6 cellular contexts compared by ENCODE assay signal in the genomic region with DNA sequence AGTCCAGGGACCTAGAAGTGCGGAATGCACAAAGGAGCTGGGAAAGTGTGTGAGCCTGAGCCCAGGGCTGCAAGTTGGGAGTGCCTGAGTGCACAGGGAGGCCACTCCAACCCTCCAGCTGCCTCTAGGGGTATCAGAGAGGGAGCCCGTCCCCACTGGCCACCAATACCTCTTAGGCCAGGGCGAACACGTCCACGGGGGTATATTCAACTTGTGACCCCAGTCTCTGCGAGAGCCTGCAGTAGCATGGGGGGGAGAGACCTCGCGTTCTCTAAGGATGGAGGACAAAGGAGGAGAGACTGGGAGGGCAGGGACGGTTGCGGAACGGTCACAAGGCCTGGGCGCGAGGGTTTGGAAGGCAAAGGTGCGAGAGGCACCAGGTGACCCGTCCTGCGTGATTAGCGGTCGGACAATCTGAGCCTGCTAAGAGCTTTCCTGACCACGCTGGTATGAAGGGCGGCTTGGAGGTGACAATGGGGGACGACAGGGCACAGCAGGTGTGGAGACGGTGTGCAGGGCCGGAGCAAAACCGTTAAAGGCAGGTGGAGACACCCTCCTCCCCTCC. TPM values are rescaled to one million over a fixed set of nuclear protein-coding genes. Genes with fewer than 3 reads are reported as not detected.
DNase-seq lines count a peak whose midpoint lies in the region; ATAC-seq and TF ChIP-seq lines count a peak whose summit lies in the region.

No MANE protein-coding gene starts in this region.

- H3K79me2 ChIP-seq in Loucy (ENCODE audit: insufficient read depth, low read length): peaks cover 51% of the 10 kb centered on the region
- peaks cover 17% of the 10 kb centered on the region for H3K79me2 ChIP-seq in neural cell (replicated peaks; ENCODE audit: insufficient read depth, low read length)

- H3K9me2 ChIP-seq in Loucy (replicated peaks; ENCODE audit: low read depth, low read length) (no peaks in the 10 kb centered on the region), neural cell (ENCODE audit: insufficient read depth, low read length) (no peaks in the 10 kb centered on the region)

- H3K27me3 ChIP-seq in Loucy (ENCODE audit: insufficient read depth, low read length, poor library complexity, severe bottlenecking) (no peaks in the 10 kb centered on the region), breast epithelium (no peaks in the 10 kb centered on the region), neural cell (ENCODE audit: insufficient read depth, low read depth, low read length) (no peaks in the 10 kb centered on the region)

- H3K36me3 ChIP-seq in Loucy (ENCODE audit: insufficient read depth, low read length) (peaks cover 4% of the 10 kb centered on the region; the same call in 1 of the 2 replicates), breast epithelium (no peaks in the 10 kb centered on the region), neural cell (ENCODE audit: insufficient read depth, low read length) (no peaks in the 10 kb centered on the region)

- H4K20me1 ChIP-seq in Loucy (ENCODE audit: insufficient read depth, low read length, poor library complexity, severe bottlenecking) (peaks cover 8% of the 10 kb centered on the region), neural cell (ENCODE audit: insufficient read depth) (no peaks in the 10 kb centered on the region)

- TF ChIP-seq POLR2A in breast epithelium (IDR thresholded peaks at IDR 0.05): no peak

- H3K9me3 ChIP-seq in Loucy (ENCODE audit: insufficient read depth, low read depth, low read length) (no peaks in the 10 kb centered on the region), breast epithelium (no peaks in the 10 kb centered on the region), neural cell (ENCODE audit: low read length) (no peaks in the 10 kb centered on the region)

- no peaks in the 10 kb centered on the region for H3F3A ChIP-seq in Loucy (ENCODE audit: low read depth)
- no peaks in the 10 kb centered on the region for H3F3A ChIP-seq in neural cell (ENCODE audit: insufficient read depth, low read length, poor library complexity, severe bottlenecking)

- no peak for TF ChIP-seq RAD21 in neural cell (conservative IDR thresholded peaks at IDR 0.05)

- H3K9ac ChIP-seq in Loucy (ENCODE audit: low read depth, low read length, poor library complexity, severe bottlenecking): peak overlapping the region; percentile 83
- H3K9ac ChIP-seq in neural cell (ENCODE audit: low read length): peak overlapping the region; percentile 84

- peak overlapping the region; percentile 92 for H3K4me3 ChIP-seq in Loucy (ENCODE audit: low read length, poor library complexity, severe bottlenecking)
- H3K4me3 ChIP-seq in breast epithelium: peak overlapping the region; percentile 57 to 74 (median 62)
- peak overlapping the region; percentile 83 for H3K4me3 ChIP-seq in neural cell (ENCODE audit: low read length)

- intact Hi-C loops in breast epithelium (cut with DNase I; ENCODE audit: low total_unique reads): no loop called here

- TF ChIP-seq CTCF in Loucy (conservative IDR thresholded peaks at IDR 0.05; ENCODE audit: low read length) (no peak), breast epithelium (IDR thresholded peaks at IDR 0.05) (no peak), neural cell (IDR thresholded peaks at IDR 0.05; ENCODE audit: poor library complexity, severe bottlenecking) (no peak)

- H3K4me1 ChIP-seq in Loucy (ENCODE audit: insufficient read depth, low read length, poor library complexity, severe bottlenecking) (peaks cover 20% of the 10 kb centered on the region), breast epithelium (peaks cover 3 to 9% of the 10 kb centered on the region in 2 donors)

- peak overlapping the region; percentile 87 for H3K4me2 ChIP-seq in Loucy (ENCODE audit: low read depth, low read length, poor library complexity, severe bottlenecking)
- H3K4me2 ChIP-seq in neural cell (ENCODE audit: low read length): peak overlapping the region; percentile 97

- H2AFZ ChIP-seq in Loucy (ENCODE audit: low read length): peak overlapping the region; percentile 83
- peak overlapping the region; percentile 92 for H2AFZ ChIP-seq in neural cell (ENCODE audit: low read depth, low read length)

- TF ChIP-seq EP300 in neural cell (conservative IDR thresholded peaks at IDR 0.05; ENCODE audit: poor library complexity, severe bottlenecking): peak; percentile 14

- H3K27ac ChIP-seq in breast epithelium (peak overlapping the region; percentile 37 to 70), neural cell (ENCODE audit: low read length) (peak overlapping the region; percentile 81)

- DNase-seq in breast epithelium (ENCODE audit: low spot score in 2 of 2): peak in 1 of 2 donors; percentile 17
- DNase-seq in hepatic stellate cell (ENCODE audit: low spot score): no peak
- DNase-seq in NCI-H187 (lab: John Stamatoyannopoulos, UW): no peak

- ATAC-seq in HG03460 (IDR thresholded peaks at IDR 0.05; ENCODE audit: unreplicated experiment): no peak

TF ChIP-seq in neural cell, 6 proteins besides CTCF, POLR2A, EP300 and RAD21:
- TF ChIP-seq POLR2AphosphoS5 (IDR thresholded peaks at IDR 0.05): no peak
- TF ChIP-seq, protein P1, sequence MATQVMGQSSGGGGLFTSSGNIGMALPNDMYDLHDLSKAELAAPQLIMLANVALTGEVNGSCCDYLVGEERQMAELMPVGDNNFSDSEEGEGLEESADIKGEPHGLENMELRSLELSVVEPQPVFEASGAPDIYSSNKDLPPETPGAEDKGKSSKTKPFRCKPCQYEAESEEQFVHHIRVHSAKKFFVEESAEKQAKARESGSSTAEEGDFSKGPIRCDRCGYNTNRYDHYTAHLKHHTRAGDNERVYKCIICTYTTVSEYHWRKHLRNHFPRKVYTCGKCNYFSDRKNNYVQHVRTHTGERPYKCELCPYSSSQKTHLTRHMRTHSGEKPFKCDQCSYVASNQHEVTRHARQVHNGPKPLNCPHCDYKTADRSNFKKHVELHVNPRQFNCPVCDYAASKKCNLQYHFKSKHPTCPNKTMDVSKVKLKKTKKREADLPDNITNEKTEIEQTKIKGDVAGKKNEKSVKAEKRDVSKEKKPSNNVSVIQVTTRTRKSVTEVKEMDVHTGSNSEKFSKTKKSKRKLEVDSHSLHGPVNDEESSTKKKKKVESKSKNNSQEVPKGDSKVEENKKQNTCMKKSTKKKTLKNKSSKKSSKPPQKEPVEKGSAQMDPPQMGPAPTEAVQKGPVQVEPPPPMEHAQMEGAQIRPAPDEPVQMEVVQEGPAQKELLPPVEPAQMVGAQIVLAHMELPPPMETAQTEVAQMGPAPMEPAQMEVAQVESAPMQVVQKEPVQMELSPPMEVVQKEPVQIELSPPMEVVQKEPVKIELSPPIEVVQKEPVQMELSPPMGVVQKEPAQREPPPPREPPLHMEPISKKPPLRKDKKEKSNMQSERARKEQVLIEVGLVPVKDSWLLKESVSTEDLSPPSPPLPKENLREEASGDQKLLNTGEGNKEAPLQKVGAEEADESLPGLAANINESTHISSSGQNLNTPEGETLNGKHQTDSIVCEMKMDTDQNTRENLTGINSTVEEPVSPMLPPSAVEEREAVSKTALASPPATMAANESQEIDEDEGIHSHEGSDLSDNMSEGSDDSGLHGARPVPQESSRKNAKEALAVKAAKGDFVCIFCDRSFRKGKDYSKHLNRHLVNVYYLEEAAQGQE (IDR thresholded peaks at IDR 0.05; ENCODE audit: borderline replicate concordance): peak; percentile 12

RNA-seq across cellular contexts. Expression of gene CD320, which starts 0.7 kb away (rescaled TPM):
- 10 to 100 TPM; 26.9 to 98.6 (median 30.9) TPM for total RNA-seq in breast epithelium
- polyA plus RNA-seq in neural cell: 89.6 and 98.2 TPM in 2 replicates
- polyA minus RNA-seq in neural cell: 35.1 and 39.4 TPM in 2 replicates

RNA-seq across cellular contexts. Expression of gene NDUFA7, which starts 13.7 kb away (rescaled TPM):
- total RNA-seq in breast epithelium: 10 to 100 TPM; 23.2 to 27.5 (median 25.8) TPM
- 37.3 and 48.0 TPM in 2 replicates for polyA plus RNA-seq in neural cell
- 9.0 and 14.5 TPM in 2 replicates for polyA minus RNA-seq in neural cell

RNA-seq across cellular contexts. Expression of gene RPS28, which starts 13.8 kb away (rescaled TPM):
- 1,000 to 10,000 TPM in 1 of 3 donors, 100 to 1,000 TPM in 2; 676 to 1,337 (median 789) TPM for total RNA-seq in breast epithelium
- 192 and 196 TPM in 2 replicates for polyA plus RNA-seq in neural cell
- 70.6 and 79.4 TPM in 2 replicates for polyA minus RNA-seq in neural cell

RNA-seq across cellular contexts. Expression of gene KANK3, which starts 35.6 kb away (rescaled TPM):
- 10 to 100 TPM in 1 of 3 donors, 1 to 10 TPM in 2; 5.6 to 26.2 (median 7.8) TPM for total RNA-seq in breast epithelium
- polyA plus RNA-seq in neural cell: 1.0 and 2.8 TPM in 2 replicates
- polyA minus RNA-seq in neural cell: 0.49 and 1.7 TPM in 2 replicates

RNA-seq across cellular contexts. Expression of gene ANGPTL4, which starts 56.5 kb away (rescaled TPM):
- 100 to 1,000 TPM in 2 of 3 donors, 10 to 100 TPM in 1; 90.9 to 186 (median 118) TPM for total RNA-seq in breast epithelium
- not detected in 2 replicates for polyA plus RNA-seq in neural cell
- polyA minus RNA-seq in neural cell: not detected in 2 replicates
